In the genomic region with DNA sequence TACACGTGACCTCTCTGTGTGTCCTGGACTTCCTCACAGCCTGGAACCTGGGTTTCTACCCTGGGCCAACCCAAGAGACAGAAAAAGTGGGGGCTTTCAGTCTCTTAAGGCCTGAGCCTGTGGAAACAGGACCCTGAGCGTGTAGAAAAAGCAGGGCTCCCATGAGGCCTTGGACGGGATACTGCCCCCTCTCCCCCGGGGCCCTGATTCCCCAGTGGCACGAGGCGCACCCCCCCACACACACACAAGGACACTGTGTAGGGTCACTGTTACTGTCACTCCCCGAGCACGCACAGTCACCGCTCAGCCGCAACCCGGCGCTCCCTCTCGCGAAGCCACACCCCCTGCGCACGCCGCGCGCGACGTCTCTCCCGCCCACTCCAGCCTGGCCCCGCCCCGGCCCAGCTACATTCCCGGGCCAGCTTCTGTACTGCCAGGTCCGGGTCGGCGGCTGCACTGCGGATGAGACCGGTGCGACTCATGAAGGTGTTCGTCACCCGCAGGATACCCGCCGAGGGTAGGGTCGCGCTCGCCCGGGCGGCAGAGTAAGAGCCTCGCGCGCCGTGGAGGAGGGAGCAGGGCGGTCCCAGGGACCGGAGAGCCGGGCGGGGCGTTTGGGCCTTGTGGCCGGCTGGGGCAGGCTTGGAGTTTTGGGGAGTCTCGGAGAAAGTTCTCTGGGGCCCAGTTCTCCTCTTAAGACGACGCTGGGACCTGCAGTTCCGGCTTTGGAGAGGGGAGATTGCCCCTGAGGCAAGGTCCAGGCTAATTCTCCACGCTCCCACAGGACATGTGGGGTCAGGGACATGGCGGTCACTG, we compare ENCODE assay signal across 1 cellular context.
TF ChIP-seq lines count a peak whose summit lies in the region.

Gene GRHPR (plus strand): TSS at position 408 of the 816 bp plus-strand sequence. CDS start 55 bp downstream, at position 463.

TF ChIP-seq in HepG2, 621 proteins besides CTCF, POLR2A, EP300 and RAD21 (continued from another document):
- TF ChIP-seq MXD4 (CRISPR knock-in tag; IDR thresholded peaks at IDR 0.05) (peak; percentile 86; the same call in 1 of the 2 replicates), ZNF891 (CRISPR knock-in tag; IDR thresholded peaks at IDR 0.05) (0 out of 2 replicates have a peak, but pooled peaks have one; percentile 27), SCMH1 (CRISPR knock-in tag; IDR thresholded peaks at IDR 0.05; ENCODE audit: borderline replicate concordance) (no peak), REPIN1 (CRISPR knock-in tag; IDR thresholded peaks at IDR 0.05; ENCODE audit: borderline replicate concordance, low read depth) (peak; percentile 60; the same call in 1 of the 2 replicates), SNRNP70 (IDR thresholded peaks at IDR 0.05; ENCODE audit: low read depth, low read length) (no peak), E2F2 (CRISPR knock-in tag; IDR thresholded peaks at IDR 0.05; ENCODE audit: borderline replicate concordance) (no peak), PHB2 (IDR thresholded peaks at IDR 0.05; ENCODE audit: partially characterized antibody) (no peak), PCBP2 (optimal IDR thresholded peaks at IDR 0.05; ENCODE audit: low read depth, low read length, poor library complexity, severe bottlenecking) (no peak), ZNF773 (CRISPR knock-in tag; IDR thresholded peaks at IDR 0.05; ENCODE audit: borderline replicate concordance) (0 out of 2 replicates have a peak, but pooled peaks have one; percentile 11), FOSL1 (CRISPR knock-in tag; IDR thresholded peaks at IDR 0.05; ENCODE audit: borderline replicate concordance) (no peak; the same call in 1 of the 2 replicates), FOXK1 (CRISPR knock-in tag; IDR thresholded peaks at IDR 0.05; ENCODE audit: borderline replicate concordance, low read depth) (0 out of 2 replicates have a peak, but pooled peaks have one; percentile 29)
- TF ChIP-seq, protein P1, sequence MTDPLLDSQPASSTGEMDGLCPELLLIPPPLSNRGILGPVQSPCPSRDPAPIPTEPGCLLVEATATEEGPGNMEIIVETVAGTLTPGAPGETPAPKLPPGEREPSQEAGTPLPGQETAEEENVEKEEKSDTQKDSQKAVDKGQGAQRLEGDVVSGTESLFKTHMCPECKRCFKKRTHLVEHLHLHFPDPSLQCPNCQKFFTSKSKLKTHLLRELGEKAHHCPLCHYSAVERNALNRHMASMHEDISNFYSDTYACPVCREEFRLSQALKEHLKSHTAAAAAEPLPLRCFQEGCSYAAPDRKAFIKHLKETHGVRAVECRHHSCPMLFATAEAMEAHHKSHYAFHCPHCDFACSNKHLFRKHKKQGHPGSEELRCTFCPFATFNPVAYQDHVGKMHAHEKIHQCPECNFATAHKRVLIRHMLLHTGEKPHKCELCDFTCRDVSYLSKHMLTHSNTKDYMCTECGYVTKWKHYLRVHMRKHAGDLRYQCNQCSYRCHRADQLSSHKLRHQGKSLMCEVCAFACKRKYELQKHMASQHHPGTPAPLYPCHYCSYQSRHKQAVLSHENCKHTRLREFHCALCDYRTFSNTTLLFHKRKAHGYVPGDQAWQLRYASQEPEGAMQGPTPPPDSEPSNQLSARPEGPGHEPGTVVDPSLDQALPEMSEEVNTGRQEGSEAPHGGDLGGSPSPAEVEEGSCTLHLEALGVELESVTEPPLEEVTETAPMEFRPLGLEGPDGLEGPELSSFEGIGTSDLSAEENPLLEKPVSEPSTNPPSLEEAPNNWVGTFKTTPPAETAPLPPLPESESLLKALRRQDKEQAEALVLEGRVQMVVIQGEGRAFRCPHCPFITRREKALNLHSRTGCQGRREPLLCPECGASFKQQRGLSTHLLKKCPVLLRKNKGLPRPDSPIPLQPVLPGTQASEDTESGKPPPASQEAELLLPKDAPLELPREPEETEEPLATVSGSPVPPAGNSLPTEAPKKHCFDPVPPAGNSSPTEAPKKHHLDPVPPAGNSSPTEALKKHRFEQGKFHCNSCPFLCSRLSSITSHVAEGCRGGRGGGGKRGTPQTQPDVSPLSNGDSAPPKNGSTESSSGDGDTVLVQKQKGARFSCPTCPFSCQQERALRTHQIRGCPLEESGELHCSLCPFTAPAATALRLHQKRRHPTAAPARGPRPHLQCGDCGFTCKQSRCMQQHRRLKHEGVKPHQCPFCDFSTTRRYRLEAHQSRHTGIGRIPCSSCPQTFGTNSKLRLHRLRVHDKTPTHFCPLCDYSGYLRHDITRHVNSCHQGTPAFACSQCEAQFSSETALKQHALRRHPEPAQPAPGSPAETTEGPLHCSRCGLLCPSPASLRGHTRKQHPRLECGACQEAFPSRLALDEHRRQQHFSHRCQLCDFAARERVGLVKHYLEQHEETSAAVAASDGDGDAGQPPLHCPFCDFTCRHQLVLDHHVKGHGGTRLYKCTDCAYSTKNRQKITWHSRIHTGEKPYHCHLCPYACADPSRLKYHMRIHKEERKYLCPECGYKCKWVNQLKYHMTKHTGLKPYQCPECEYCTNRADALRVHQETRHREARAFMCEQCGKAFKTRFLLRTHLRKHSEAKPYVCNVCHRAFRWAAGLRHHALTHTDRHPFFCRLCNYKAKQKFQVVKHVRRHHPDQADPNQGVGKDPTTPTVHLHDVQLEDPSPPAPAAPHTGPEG (CRISPR knock-in tag; IDR thresholded peaks at IDR 0.05) = 0 out of 2 replicates have a peak, but pooled peaks have one; percentile 30
- TF ChIP-seq, protein P2, sequence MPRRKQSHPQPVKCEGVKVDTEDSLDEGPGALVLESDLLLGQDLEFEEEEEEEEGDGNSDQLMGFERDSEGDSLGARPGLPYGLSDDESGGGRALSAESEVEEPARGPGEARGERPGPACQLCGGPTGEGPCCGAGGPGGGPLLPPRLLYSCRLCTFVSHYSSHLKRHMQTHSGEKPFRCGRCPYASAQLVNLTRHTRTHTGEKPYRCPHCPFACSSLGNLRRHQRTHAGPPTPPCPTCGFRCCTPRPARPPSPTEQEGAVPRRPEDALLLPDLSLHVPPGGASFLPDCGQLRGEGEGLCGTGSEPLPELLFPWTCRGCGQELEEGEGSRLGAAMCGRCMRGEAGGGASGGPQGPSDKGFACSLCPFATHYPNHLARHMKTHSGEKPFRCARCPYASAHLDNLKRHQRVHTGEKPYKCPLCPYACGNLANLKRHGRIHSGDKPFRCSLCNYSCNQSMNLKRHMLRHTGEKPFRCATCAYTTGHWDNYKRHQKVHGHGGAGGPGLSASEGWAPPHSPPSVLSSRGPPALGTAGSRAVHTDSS (CRISPR knock-in tag; conservative IDR thresholded peaks at IDR 0.05) = no peak
- TF ChIP-seq, protein P3, sequence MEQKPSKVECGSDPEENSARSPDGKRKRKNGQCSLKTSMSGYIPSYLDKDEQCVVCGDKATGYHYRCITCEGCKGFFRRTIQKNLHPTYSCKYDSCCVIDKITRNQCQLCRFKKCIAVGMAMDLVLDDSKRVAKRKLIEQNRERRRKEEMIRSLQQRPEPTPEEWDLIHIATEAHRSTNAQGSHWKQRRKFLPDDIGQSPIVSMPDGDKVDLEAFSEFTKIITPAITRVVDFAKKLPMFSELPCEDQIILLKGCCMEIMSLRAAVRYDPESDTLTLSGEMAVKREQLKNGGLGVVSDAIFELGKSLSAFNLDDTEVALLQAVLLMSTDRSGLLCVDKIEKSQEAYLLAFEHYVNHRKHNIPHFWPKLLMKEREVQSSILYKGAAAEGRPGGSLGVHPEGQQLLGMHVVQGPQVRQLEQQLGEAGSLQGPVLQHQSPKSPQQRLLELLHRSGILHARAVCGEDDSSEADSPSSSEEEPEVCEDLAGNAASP (CRISPR knock-in tag; IDR thresholded peaks at IDR 0.05; ENCODE audit: borderline replicate concordance) = peak; percentile 30
- TF ChIP-seq, protein P4, sequence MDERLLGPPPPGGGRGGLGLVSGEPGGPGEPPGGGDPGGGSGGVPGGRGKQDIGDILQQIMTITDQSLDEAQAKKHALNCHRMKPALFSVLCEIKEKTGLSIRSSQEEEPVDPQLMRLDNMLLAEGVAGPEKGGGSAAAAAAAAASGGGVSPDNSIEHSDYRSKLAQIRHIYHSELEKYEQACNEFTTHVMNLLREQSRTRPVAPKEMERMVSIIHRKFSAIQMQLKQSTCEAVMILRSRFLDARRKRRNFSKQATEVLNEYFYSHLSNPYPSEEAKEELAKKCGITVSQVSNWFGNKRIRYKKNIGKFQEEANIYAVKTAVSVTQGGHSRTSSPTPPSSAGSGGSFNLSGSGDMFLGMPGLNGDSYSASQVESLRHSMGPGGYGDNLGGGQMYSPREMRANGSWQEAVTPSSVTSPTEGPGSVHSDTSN (CRISPR knock-in tag; IDR thresholded peaks at IDR 0.05) = no peak
